In genomic region chr14:102565331-102565887, GRCh38 we compare ENCODE assay signal across 11 cellular contexts. TPM values are rescaled to one million over a fixed set of nuclear protein-coding genes. Genes with fewer than 3 reads are reported as not detected.
DNase-seq lines count a peak whose midpoint lies in the region; ATAC-seq lines count a peak whose summit lies in the region.
"Had no signal": no experiment of that assay in that cellular context is flagged by ENCODE, and none has a peak within 500 bp of the region (broad histone marks: within the 10 kb centered on the region; RNA-seq: fewer than 3 reads in every experiment).

No MANE protein-coding gene starts in this region.

- no peaks in the 10 kb centered on the region for H3K27me3 Mint-ChIP-seq in activated T-cell treated with anti-CD3 and anti-CD28 coated beads, Interleukin-2, amount 50 U/mL, for 72 hours (ENCODE audit: low read depth)
- no peaks in the 10 kb centered on the region for H3K27me3 Mint-ChIP-seq in stimulated activated memory B cell treated with anti-CD40 and anti-IgM and Interleukin-4, amounts not matched to agents 10 μg/mL and 1 μg/mL and 100 μg/mL, for 72 hours

- no peak overlapping the region for H3K27ac Mint-ChIP-seq in activated T-cell treated with anti-CD3 and anti-CD28 coated beads, Interleukin-2, amount 50 U/mL, for 72 hours
- peak overlapping the region; percentile 28 for H3K27ac Mint-ChIP-seq in stimulated activated memory B cell treated with anti-CD40 and anti-IgM and Interleukin-4, amounts not matched to agents 10 μg/mL and 1 μg/mL and 100 μg/mL, for 72 hours
- H3K27ac Mint-ChIP-seq: natural killer cell had no signal

- H3K9me3 Mint-ChIP-seq in activated T-cell treated with anti-CD3 and anti-CD28 coated beads, Interleukin-2, amount 50 U/mL, for 72 hours: peaks cover 0 to 2% of the 10 kb centered on the region in 2 donors
- no peaks in the 10 kb centered on the region for H3K9me3 Mint-ChIP-seq in stimulated activated memory B cell treated with anti-CD40 and anti-IgM and Interleukin-4, amounts not matched to agents 10 μg/mL and 1 μg/mL and 100 μg/mL, for 72 hours
- H3K9me3 Mint-ChIP-seq: natural killer cell had no signal

- H3K4me3 Mint-ChIP-seq in activated T-cell treated with anti-CD3 and anti-CD28 coated beads, Interleukin-2, amount 50 U/mL, for 72 hours: peak overlapping the region in 1 of 2 donors; percentile 5
- H3K4me3 Mint-ChIP-seq in stimulated activated memory B cell treated with anti-CD40 and anti-IgM and Interleukin-4, amounts not matched to agents 10 μg/mL and 1 μg/mL and 100 μg/mL, for 72 hours: peak overlapping the region; percentile 0
- H3K4me3 Mint-ChIP-seq: natural killer cell had no signal

- DNase-seq in activated T-cell treated with anti-CD3 and anti-CD28 coated beads, Interleukin-2, amount 50 U/mL, for 72 hours: no peak
- DNase-seq in activated T-cell treated with anti-CD3 and anti-CD28 coated beads for 4 hours (no peak), SKM-1 treated with dmso at 0.1 percent for 144 hours (lab: John Stamatoyannopoulos, UW; ENCODE audit: unreplicated experiment) (peak; percentile 74)
- no peak for DNase-seq in stimulated activated CD4-positive, alpha-beta T cell treated with anti-CD3 and anti-CD28 coated beads, Interleukin-4, amount 100 ng/mL, for 1 hour
- DNase-seq in effector CD4-positive, alpha-beta T cell: no peak
- DNase-seq: EL, KG1, natural killer cell had no signal

- H3K36me3 Mint-ChIP-seq in activated T-cell treated with anti-CD3 and anti-CD28 coated beads, Interleukin-2, amount 50 U/mL, for 72 hours (ENCODE audit: insufficient read depth in 2 of 2): no peaks in the 10 kb centered on the region
- no peaks in the 10 kb centered on the region for H3K36me3 Mint-ChIP-seq in stimulated activated memory B cell treated with anti-CD40 and anti-IgM and Interleukin-4, amounts not matched to agents 10 μg/mL and 1 μg/mL and 100 μg/mL, for 72 hours
- H3K36me3 Mint-ChIP-seq: natural killer cell had no signal

- peak; percentile 51 to 81 for ATAC-seq in activated T-cell treated with anti-CD3 and anti-CD28 coated beads, Interleukin-2, amount 50 U/mL, for 72 hours (replicated peaks in 1 of 2)
- ATAC-seq in HG03175 (IDR thresholded peaks at IDR 0.05; ENCODE audit: unreplicated experiment) (peak; percentile 66), HG02763 (IDR thresholded peaks at IDR 0.05; ENCODE audit: unreplicated experiment) (no peak)
- peak; percentile 87 for ATAC-seq in stimulated activated memory B cell treated with anti-CD40 and anti-IgM and Interleukin-4, amounts not matched to agents 10 μg/mL and 1 μg/mL and 100 μg/mL, for 72 hours

- peaks cover 24% of the 10 kb centered on the region for H3K4me1 Mint-ChIP-seq in activated T-cell treated with anti-CD3 and anti-CD28 coated beads, Interleukin-2, amount 50 U/mL, for 72 hours (ENCODE audit: low read depth)
- peaks cover 49% of the 10 kb centered on the region for H3K4me1 Mint-ChIP-seq in stimulated activated memory B cell treated with anti-CD40 and anti-IgM and Interleukin-4, amounts not matched to agents 10 μg/mL and 1 μg/mL and 100 μg/mL, for 72 hours

RNA-seq across cellular contexts. Expression of gene RCOR1, which starts 27.0 kb away (rescaled TPM):
- total RNA-seq in activated T-cell treated with anti-CD3 and anti-CD28 coated beads, Interleukin-2, amount 50 U/mL, for 72 hours: 10 to 100 TPM; 19.5 to 21.3 TPM

RNA-seq across cellular contexts. Expression of gene ANKRD9, which starts 55.8 kb away (rescaled TPM):
- total RNA-seq in activated T-cell treated with anti-CD3 and anti-CD28 coated beads, Interleukin-2, amount 50 U/mL, for 72 hours: 1 to 10 TPM; 3.2 to 4.5 TPM
